Comparison of ENCODE assay signal across 7 cellular contexts in the genomic region with DNA sequence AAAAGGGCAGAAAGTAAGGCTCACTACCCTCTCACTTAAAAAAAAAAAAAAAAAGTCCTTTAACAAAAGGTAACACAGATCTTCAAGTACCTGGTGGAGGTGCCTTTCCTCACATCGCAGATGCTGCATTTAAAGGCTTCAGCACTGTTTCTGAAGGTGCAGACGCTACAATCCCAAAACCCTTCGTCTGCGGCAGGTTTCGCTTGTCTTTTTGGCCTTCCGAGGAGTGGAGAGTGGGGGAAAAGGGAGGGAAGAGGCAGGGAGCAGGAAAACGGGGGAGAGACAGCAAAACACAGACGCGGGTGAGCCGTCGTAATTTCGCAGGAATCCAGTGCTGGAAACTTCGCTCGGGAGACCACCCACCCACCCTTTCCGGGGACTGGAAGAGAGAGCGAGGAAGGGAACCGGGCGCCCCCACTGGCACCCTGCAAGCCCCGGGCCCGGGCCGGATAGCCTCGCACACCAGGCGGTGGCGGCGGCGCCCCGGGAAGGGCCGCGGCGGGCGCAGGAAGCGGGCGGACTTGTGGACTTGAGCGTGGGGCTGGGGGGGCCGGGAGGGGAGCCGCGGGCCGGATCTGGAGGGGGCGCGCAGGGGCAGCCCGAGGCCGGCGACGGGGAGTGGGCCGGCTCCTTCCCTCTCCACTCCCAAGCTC. TPM values are rescaled to one million over a fixed set of nuclear protein-coding genes. Genes with fewer than 3 reads are reported as not detected.
DNase-seq lines count a peak whose midpoint lies in the region; ATAC-seq, FAIRE-seq and TF ChIP-seq lines count a peak whose summit lies in the region.

A gene (minus strand): TSS at position 216 of the 653 bp plus-strand sequence.

- H3K27me3 ChIP-seq in H9 (ENCODE audit: insufficient read depth, low read length) (no peaks in the 10 kb centered on the region), foreskin keratinocyte (peaks cover 11% of the 10 kb centered on the region)

- no peak within 1 kb of the TSS for H2BK5ac ChIP-seq in H9 (ENCODE audit: insufficient read length, low read length)

- WGBS in H9 (ENCODE audit: extremely low coverage, insufficient read length, low lambda C conversion rate) = no CpG with 5 or more reads among the region's 45 CpGs

- peaks cover 9 to 19% (median 10%) of the 10 kb centered on the region in 3 experiments for H3K36me3 Mint-ChIP-seq in H9 (ENCODE audit: insufficient read depth in 1 of 3, low read depth in 3 of 3)

- 0 out of 2 replicates have a peak within 1 kb of the TSS, but pooled peaks have one; percentile 30 for H3K14ac ChIP-seq in H9 (ENCODE audit: insufficient read depth, low read length)

- no peak within 1 kb of the TSS for H2BK12ac ChIP-seq in H9 (ENCODE audit: insufficient read length, low read depth, low read length)

- TF ChIP-seq POLR2A in GM12891 (IDR thresholded peaks at IDR 0.05; ENCODE audit: low read depth, low read length) = 0 out of 2 replicates have a peak, but pooled peaks have one; percentile 22

- peaks cover 0 to 2% of the 10 kb centered on the region in 2 experiments; a peak in 3 of 5 replicates for H3K9me3 Mint-ChIP-seq in H9

- no peaks in the 10 kb centered on the region for H3K79me1 ChIP-seq in H9 (ENCODE audit: insufficient read depth, low read depth, low read length, poor library complexity, severe bottlenecking)

- no peak within 1 kb of the TSS for H2BK120ac ChIP-seq in H9 (ENCODE audit: low read depth, low read length, poor library complexity, severe bottlenecking)

- no peak within 1 kb of the TSS for H3K56ac ChIP-seq in H9 (ENCODE audit: insufficient read length, low read depth, low read length)

- H4K8ac ChIP-seq in H9 (replicated peaks; ENCODE audit: insufficient read length, low read depth, low read length) = no peak within 1 kb of the TSS

- H3K4ac ChIP-seq in H9 (ENCODE audit: low read depth, low read length) = no peak within 1 kb of the TSS

- DNase-seq in GM12891 (ENCODE audit: insufficient read length, low spot score) (no peak), H9 (peak; percentile 33), MV-4-11 (lab: John Stamatoyannopoulos, UW) (peak; percentile 45), foreskin keratinocyte (peak; percentile 26 to 42), occipital lobe (lab: John Stamatoyannopoulos, UW) (peak; percentile 54), NCI-H2029 treated with DMSO at 0.1 percent for 48 hours (lab: John Stamatoyannopoulos, UW) (no peak)
- DNase-seq in activated T-cell treated with anti-CD3 and anti-CD28 coated beads, Interleukin-2, amount 50 U/mL, for 1 hour = peak; percentile 57

- H3K18ac ChIP-seq in H9 (ENCODE audit: insufficient read length, low read depth, low read length) = no peak within 1 kb of the TSS

- H3K27me3 Mint-ChIP-seq in H9 (ENCODE audit: low read depth) = peaks cover 36% of the 10 kb centered on the region

- ATAC-seq in foreskin keratinocyte = peak; percentile 43

- H3K9ac ChIP-seq in H9 (ENCODE audit: extremely low read depth, insufficient read length, low read length) = peak within 1 kb of the TSS; percentile 82

- H2AK5ac ChIP-seq in H9 (ENCODE audit: insufficient read length, low read length) = no peak within 1 kb of the TSS

- H2BK15ac ChIP-seq in H9 (ENCODE audit: low read depth, low read length) = no peak within 1 kb of the TSS

- FAIRE-seq in GM12891 (lab: Jason Lieb, UNC) = no peak

- TF ChIP-seq CTCF in H9 (conservative IDR thresholded peaks at IDR 0.05) = no peak
- peak; percentile 26 for TF ChIP-seq CTCF in foreskin keratinocyte (conservative IDR thresholded peaks at IDR 0.05)

- no peaks in the 10 kb centered on the region for H3K23me2 ChIP-seq in H9 (ENCODE audit: insufficient read length, low read depth, low read length, poor library complexity, severe bottlenecking)

- peak within 1 kb of the TSS; percentile 95 to 100 for H3K4me3 Mint-ChIP-seq in H9

- no peak within 1 kb of the TSS for H3T11ph ChIP-seq in H9 (ENCODE audit: low read length)

- no peak within 1 kb of the TSS for H4K5ac ChIP-seq in H9 (ENCODE audit: insufficient read length, low read depth, low read length)

- no peak within 1 kb of the TSS for H2BK20ac ChIP-seq in H9 (ENCODE audit: low read depth, low read length, poor library complexity, severe bottlenecking)

- H3K9me3 ChIP-seq in H9 (ENCODE audit: control insufficient read depth, low read depth, low read length) = no peaks in the 10 kb centered on the region

- no peak within 1 kb of the TSS for H3K27ac ChIP-seq in H9 (ENCODE audit: insufficient read length, low read depth, low read length)
- H3K27ac ChIP-seq in foreskin keratinocyte = peak within 1 kb of the TSS; percentile 81

- H3K4me1 Mint-ChIP-seq in H9 = peaks cover 53 to 59% of the 10 kb centered on the region in 2 experiments

- no peak within 1 kb of the TSS for H4K91ac ChIP-seq in H9 (ENCODE audit: insufficient read length, low read depth, low read length)

- no peak within 1 kb of the TSS for H2AFZ ChIP-seq in H9 (ENCODE audit: low read length)

- H3K4me1 ChIP-seq in H9 (ENCODE audit: insufficient read depth, low read length) = peaks cover 8% of the 10 kb centered on the region
- peaks cover 11% of the 10 kb centered on the region for H3K4me1 ChIP-seq in foreskin keratinocyte

- peak within 1 kb of the TSS; percentile 98 to 100 (median 98) for H3K27ac Mint-ChIP-seq in H9

- no peak within 1 kb of the TSS for H3K23ac ChIP-seq in H9 (ENCODE audit: insufficient read length, low read depth, low read length)

- H4K20me1 ChIP-seq in H9 (ENCODE audit: control insufficient read depth, insufficient read depth, insufficient read length) = no peaks in the 10 kb centered on the region

- peak within 1 kb of the TSS; percentile 50 for H3K4me2 ChIP-seq in H9 (ENCODE audit: insufficient read depth, insufficient read length, low read length)

- peaks cover 43% of the 10 kb centered on the region; the same call in 1 of the 2 replicates for H3K79me2 ChIP-seq in H9 (ENCODE audit: insufficient read depth, low read length)

TF ChIP-seq in GM12891, 5 proteins besides CTCF, POLR2A, EP300 and RAD21:
- TF ChIP-seq POU2F2 (IDR thresholded peaks at IDR 0.05; ENCODE audit: low read depth, low read length) = no peak
- TF ChIP-seq TAF1 (IDR thresholded peaks at IDR 0.05; ENCODE audit: low read depth, low read length) = no peak
- no peak for TF ChIP-seq SPI1 (IDR thresholded peaks at IDR 0.05; ENCODE audit: low read depth, low read length)
- no peak for TF ChIP-seq POLR2AphosphoS5 (IDR thresholded peaks at IDR 0.05; ENCODE audit: low read depth, low read length)
- TF ChIP-seq PAX5 (IDR thresholded peaks at IDR 0.05; ENCODE audit: insufficient read depth, low read length, severe bottlenecking) = no peak

RNA-seq across cellular contexts. Expression of the gene that starts here (rescaled TPM):
- 7.5 TPM for polyA plus RNA-seq in GM12891 (2012; ENCODE audit: low read depth, missing spikeins)
- total RNA-seq in H9 (2021) = 18.8 and 19.7 TPM in 2 replicates
- 7.6 and 8.6 TPM in 2 replicates for total RNA-seq in foreskin keratinocyte
- polyA plus RNA-seq in foreskin keratinocyte = 2.8 and 3.7 TPM in 2 replicates
- 33.2 TPM for total RNA-seq in occipital lobe

Comparison
In these comparisons a context has a peak if more than half of its experiments do, and no peak if none do; other contexts are left out.
1. DNase-seq: peak in H9 (single experiment), MV-4-11 (single experiment), activated T-cell treated with anti-CD3 and anti-CD28 coated beads, Interleukin-2, amount 50 U/mL, for 1 hour (single experiment), foreskin keratinocyte (2 of 2) and occipital lobe (single experiment); none in GM12891 (single experiment) and NCI-H2029 treated with DMSO at 0.1 percent for 48 hours (single experiment).